In the genomic region with DNA sequence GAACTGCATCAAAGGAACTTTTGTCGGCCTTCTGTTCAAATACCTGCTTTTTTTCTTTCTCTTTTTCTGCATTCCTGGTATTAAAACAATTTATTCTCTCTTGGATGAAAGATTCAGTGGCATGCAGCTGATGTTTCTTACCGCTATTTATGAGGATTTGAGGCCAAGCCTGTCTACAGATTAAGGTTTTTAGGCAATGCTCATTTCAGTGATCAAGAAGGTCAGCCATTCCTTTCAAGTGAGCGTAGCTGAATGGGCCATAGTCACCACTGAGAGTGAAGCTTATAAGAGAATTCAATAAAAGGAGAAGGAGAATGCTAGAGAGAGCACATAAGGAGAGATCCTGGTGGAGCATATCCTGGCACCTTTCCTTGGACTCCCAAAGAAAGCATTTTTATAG, we compare ENCODE assay signal across 26 cellular contexts.
DNase-seq lines count a peak whose midpoint lies in the region; ATAC-seq, FAIRE-seq and TF ChIP-seq lines count a peak whose summit lies in the region.
"Had no signal": no experiment of that assay in that cellular context is flagged by ENCODE, and none has a peak within 500 bp of the region (broad histone marks: within the 10 kb centered on the region; RNA-seq: fewer than 3 reads in every experiment).

No MANE protein-coding gene starts in this region.

- H3K36me3 Mint-ChIP-seq in astrocyte (ENCODE audit: low read depth, unreplicated experiment) (no peaks in the 10 kb centered on the region), neural progenitor cell (no peaks in the 10 kb centered on the region)
- H3K36me3 Mint-ChIP-seq in naive thymus-derived CD4-positive, alpha-beta T cell = no peaks in the 10 kb centered on the region
- H3K36me3 Mint-ChIP-seq: CD14-positive monocyte; CD8-positive, alpha-beta memory T cell had no signal

- H4K91ac ChIP-seq in trophoblast cell (ENCODE audit: low read depth, low read length) = no peak overlapping the region

- H3K27ac ChIP-seq in astrocyte (ENCODE audit: low read depth, low read length) (no peak overlapping the region), neural progenitor cell (no peak overlapping the region), trophoblast cell (ENCODE audit: low read depth, low read length) (no peak overlapping the region)
- H3K27ac ChIP-seq in naive thymus-derived CD4-positive, alpha-beta T cell (ENCODE audit: low read depth, low read length) = no peak overlapping the region
- H3K27ac ChIP-seq: A549; BLaER1 treated with 17β-estradiol and CSF1 and Interleukin-3, amounts not matched to agents 10 nM and 100 nM had no signal

- H2BK5ac ChIP-seq in trophoblast cell (ENCODE audit: low read depth, low read length, poor library complexity) = no peak overlapping the region

- H3K36me3 ChIP-seq in astrocyte (ENCODE audit: insufficient read depth, low read length) = no peaks in the 10 kb centered on the region
- H3K36me3 ChIP-seq in neural progenitor cell = no peaks in the 10 kb centered on the region
- no peaks in the 10 kb centered on the region for H3K36me3 ChIP-seq in trophoblast cell (ENCODE audit: control insufficient read depth in 1 of 2, insufficient read depth in 2 of 2, low read length in 2 of 2)
- H3K36me3 ChIP-seq in naive thymus-derived CD4-positive, alpha-beta T cell (ENCODE audit: control insufficient read depth in 2 of 3, insufficient read depth in 3 of 3, low read length in 3 of 3) = no peaks in the 10 kb centered on the region
- H3K36me3 ChIP-seq: BE2C; BLaER1 treated with 17β-estradiol and CSF1 and Interleukin-3, amounts not matched to agents 10 nM and 100 nM; HAP-1 had no signal

- no peak overlapping the region for H4K8ac ChIP-seq in trophoblast cell (ENCODE audit: low read depth, low read length)

- H3K4me3 Mint-ChIP-seq in astrocyte (ENCODE audit: unreplicated experiment) = no peak overlapping the region
- no peak overlapping the region for H3K4me3 Mint-ChIP-seq in neural progenitor cell
- no peak overlapping the region for H3K4me3 Mint-ChIP-seq in naive thymus-derived CD4-positive, alpha-beta T cell
- H3K4me3 Mint-ChIP-seq: CD14-positive monocyte; CD4-positive, alpha-beta T cell; CD8-positive, alpha-beta memory T cell; HFFc6 had no signal

- no peaks in the 10 kb centered on the region for H3K4me1 ChIP-seq in astrocyte (ENCODE audit: insufficient read depth, low read length)
- H3K4me1 ChIP-seq in neural progenitor cell = peaks cover 3% of the 10 kb centered on the region
- no peaks in the 10 kb centered on the region for H3K4me1 ChIP-seq in trophoblast cell (ENCODE audit: control insufficient read depth in 1 of 2, insufficient read depth in 2 of 2, low read length in 2 of 2)
- no peaks in the 10 kb centered on the region for H3K4me1 ChIP-seq in naive thymus-derived CD4-positive, alpha-beta T cell (ENCODE audit: control insufficient read depth in 2 of 2, insufficient read depth in 2 of 2, low read length in 2 of 2)
- H3K4me1 ChIP-seq: A549; BE2C; BLaER1 treated with 17β-estradiol and CSF1 and Interleukin-3, amounts not matched to agents 10 nM and 100 nM; HAP-1 had no signal

- WGBS in trophoblast cell (ENCODE audit: extremely low coverage, insufficient coverage, insufficient read length) = no CpG with 5 or more reads among the region's 3 CpGs

- H3K18ac ChIP-seq in trophoblast cell (ENCODE audit: low read length) = no peak overlapping the region

- H3K27me3 ChIP-seq in astrocyte (ENCODE audit: insufficient read depth, low read length) (no peaks in the 10 kb centered on the region), neural progenitor cell (no peaks in the 10 kb centered on the region), trophoblast cell (ENCODE audit: insufficient read depth, low read length) (no peaks in the 10 kb centered on the region)
- no peaks in the 10 kb centered on the region for H3K27me3 ChIP-seq in naive thymus-derived CD4-positive, alpha-beta T cell (ENCODE audit: control insufficient read depth in 2 of 2, insufficient read depth in 2 of 2, low read length in 2 of 2)
- H3K27me3 ChIP-seq: BE2C; BLaER1 treated with 17β-estradiol and CSF1 and Interleukin-3, amounts not matched to agents 10 nM and 100 nM had no signal

- DNase-seq in astrocyte (ENCODE audit: low read depth) (peak; percentile 28), kidney glomerular epithelial cell (lab: John Stamatoyannopoulos, UW) (peak; percentile 53), neural progenitor cell (ENCODE audit: low spot score) (no peak), retinal pigment epithelial cell (ENCODE audit: low read depth) (peak; percentile 77), trophoblast cell (no peak), RCC 7860 (ENCODE audit: low spot score) (no peak)
- no peak for DNase-seq in naive thymus-derived CD4-positive, alpha-beta T cell
- DNase-seq: 8988T; ACHN; AML-193; BE2C; CD4-positive, alpha-beta T cell; CD8-positive, alpha-beta memory T cell; DMS53; DMS79 treated with DMSO at 0.1 percent for 48 hours; GF-D8; GOT3; HFFc6 had no signal

- no peak overlapping the region for H4K12ac ChIP-seq in trophoblast cell (ENCODE audit: low read depth, low read length)

- no peak for ATAC-seq in naive thymus-derived CD4-positive, alpha-beta T cell
- ATAC-seq: A549 had no signal

- H3K14ac ChIP-seq in trophoblast cell (ENCODE audit: low read length) = no peak overlapping the region

- H2BK12ac ChIP-seq in trophoblast cell (ENCODE audit: low read length) = no peak overlapping the region

- POLR2A ChIA-PET in naive thymus-derived CD4-positive, alpha-beta T cell (lab: Charles Lee) = no interaction called here

- H3K4ac ChIP-seq in trophoblast cell (ENCODE audit: low read depth, low read length) = no peak overlapping the region

- no peaks in the 10 kb centered on the region for H3F3A ChIP-seq in neural progenitor cell (ENCODE audit: low read depth)

- H3K9ac ChIP-seq in astrocyte (ENCODE audit: low read length) (no peak overlapping the region), neural progenitor cell (no peak overlapping the region), trophoblast cell (ENCODE audit: low read length) (no peak overlapping the region)
- H3K9ac ChIP-seq: BLaER1 treated with 17β-estradiol and CSF1 and Interleukin-3, amounts not matched to agents 10 nM and 100 nM had no signal

- no peak overlapping the region for H3K23ac ChIP-seq in trophoblast cell (ENCODE audit: low read length)

- H3K27ac Mint-ChIP-seq in astrocyte (ENCODE audit: unreplicated experiment) = no peak overlapping the region
- H3K27ac Mint-ChIP-seq in neural progenitor cell = no peak overlapping the region
- H3K27ac Mint-ChIP-seq in naive thymus-derived CD4-positive, alpha-beta T cell = no peak overlapping the region
- H3K27ac Mint-ChIP-seq: CD14-positive monocyte; CD4-positive, alpha-beta T cell; CD8-positive, alpha-beta memory T cell; HFFc6 had no signal

- CTCF ChIA-PET in naive thymus-derived CD4-positive, alpha-beta T cell (lab: Charles Lee) = no interaction called here

- H3K9me3 Mint-ChIP-seq in astrocyte (ENCODE audit: unreplicated experiment) (no peaks in the 10 kb centered on the region), neural progenitor cell (no peaks in the 10 kb centered on the region)
- peaks cover 0 to 10% (median 0%) of the 10 kb centered on the region in 11 donors for H3K9me3 Mint-ChIP-seq in naive thymus-derived CD4-positive, alpha-beta T cell

- no peak overlapping the region for H2AFZ ChIP-seq in astrocyte (ENCODE audit: low read depth, low read length)
- peak overlapping the region; percentile 5 for H2AFZ ChIP-seq in neural progenitor cell (replicated peaks)
- H2AFZ ChIP-seq in trophoblast cell (ENCODE audit: insufficient read depth, low read length, poor library complexity) = no peak overlapping the region

- no peaks in the 10 kb centered on the region for H3K79me1 ChIP-seq in trophoblast cell (ENCODE audit: low read length)

- no peak overlapping the region for H2AK5ac ChIP-seq in trophoblast cell (ENCODE audit: low read length)

- FAIRE-seq in astrocyte (lab: Jason Lieb, UNC) (no peak), RCC 7860 (lab: Jason Lieb, UNC) (no peak)
- FAIRE-seq: A549, D721Med, GM12891, GM18507, H54 had no signal

- intact Hi-C loops in naive thymus-derived CD4-positive, alpha-beta T cell (cut with micrococcal nuclease) = no loop called here

- H3K79me2 ChIP-seq in astrocyte (ENCODE audit: insufficient read depth, low read length) (no peaks in the 10 kb centered on the region), neural progenitor cell (ENCODE audit: low read depth) (no peaks in the 10 kb centered on the region), trophoblast cell (ENCODE audit: control insufficient read depth, insufficient read depth, low read length, poor library complexity) (no peaks in the 10 kb centered on the region)

- H4K20me1 ChIP-seq in astrocyte (ENCODE audit: insufficient read depth, low read length) (no peaks in the 10 kb centered on the region), neural progenitor cell (ENCODE audit: low read depth) (no peaks in the 10 kb centered on the region)
- H4K20me1 ChIP-seq: BLaER1 treated with 17β-estradiol and CSF1 and Interleukin-3, amounts not matched to agents 10 nM and 100 nM had no signal

- no peak overlapping the region for H2BK120ac ChIP-seq in trophoblast cell (ENCODE audit: insufficient read depth, low read length, poor library complexity)

- H3K4me3 ChIP-seq in astrocyte (ENCODE audit: insufficient read depth, low read depth, low read length) (no peak overlapping the region), neural progenitor cell (no peak overlapping the region), retinal pigment epithelial cell (ENCODE audit: low read length) (no peak overlapping the region), trophoblast cell (ENCODE audit: low read depth, low read length) (no peak overlapping the region)
- H3K4me3 ChIP-seq in naive thymus-derived CD4-positive, alpha-beta T cell (ENCODE audit: low read length) = no peak overlapping the region
- H3K4me3 ChIP-seq: A549; BLaER1 treated with 17β-estradiol and CSF1 and Interleukin-3, amounts not matched to agents 10 nM and 100 nM; HAP-1 had no signal

- H3K27me3 Mint-ChIP-seq in astrocyte (ENCODE audit: low read depth, unreplicated experiment) (no peaks in the 10 kb centered on the region), neural progenitor cell (ENCODE audit: insufficient read depth, low read depth) (peaks cover 6% of the 10 kb centered on the region)
- H3K27me3 Mint-ChIP-seq in naive thymus-derived CD4-positive, alpha-beta T cell = peaks cover 0 to 9% (median 0%) of the 10 kb centered on the region in 5 donors
- H3K27me3 Mint-ChIP-seq: CD4-positive, alpha-beta T cell; CD8-positive, alpha-beta memory T cell had no signal

- TF ChIP-seq CTCF in astrocyte (IDR thresholded peaks at IDR 0.05; ENCODE audit: insufficient read depth, low read depth, low read length) (no peak), neural progenitor cell (IDR thresholded peaks at IDR 0.05) (no peak), retinal pigment epithelial cell (conservative IDR thresholded peaks at IDR 0.05; ENCODE audit: low read depth, low read length) (no peak)

- H3K4me2 ChIP-seq in astrocyte (ENCODE audit: low read length) = no peak overlapping the region
- H3K4me2 ChIP-seq in neural progenitor cell = peak overlapping the region; percentile 13
- no peak overlapping the region for H3K4me2 ChIP-seq in trophoblast cell (ENCODE audit: low read length)
- H3K4me2 ChIP-seq: A549; BLaER1 treated with 17β-estradiol and CSF1 and Interleukin-3, amounts not matched to agents 10 nM and 100 nM had no signal

- peaks cover 3% of the 10 kb centered on the region for H3K9me3 ChIP-seq in astrocyte (ENCODE audit: insufficient read depth, low read depth, low read length)
- no peaks in the 10 kb centered on the region for H3K9me3 ChIP-seq in neural progenitor cell (ENCODE audit: low read depth)
- H3K9me3 ChIP-seq in trophoblast cell (ENCODE audit: insufficient read depth, low read depth, low read length) = no peaks in the 10 kb centered on the region
- H3K9me3 ChIP-seq in naive thymus-derived CD4-positive, alpha-beta T cell (ENCODE audit: control insufficient read depth in 2 of 3, low read length in 3 of 3) = no peaks in the 10 kb centered on the region
- H3K9me3 ChIP-seq: A549; BE2C; BLaER1 treated with 17β-estradiol and CSF1 and Interleukin-3, amounts not matched to agents 10 nM and 100 nM; HAP-1 had no signal

- H3K4me1 Mint-ChIP-seq in astrocyte (ENCODE audit: low read depth, unreplicated experiment) = no peaks in the 10 kb centered on the region
- H3K4me1 Mint-ChIP-seq in neural progenitor cell = peaks cover 8% of the 10 kb centered on the region
- H3K4me1 Mint-ChIP-seq in naive thymus-derived CD4-positive, alpha-beta T cell = peaks cover 0 to 1% (median 0%) of the 10 kb centered on the region in 7 donors
- H3K4me1 Mint-ChIP-seq: CD14-positive monocyte; CD8-positive, alpha-beta memory T cell had no signal

Comparison
In these comparisons a context has a peak if more than half of its experiments do, and no peak if none do; other contexts are left out.
1. DNase-seq: peak in astrocyte (single experiment), kidney glomerular epithelial cell (single experiment) and retinal pigment epithelial cell (single experiment); none in neural progenitor cell (single experiment), trophoblast cell (0 of 2), naive thymus-derived CD4-positive, alpha-beta T cell (0 of 9) and RCC 7860 (single experiment).